Comparison of ENCODE assay signal across 13 cellular contexts in genomic region chr14:35301334-35302210, GRCh38. TPM values are rescaled to one million over a fixed set of nuclear protein-coding genes. Genes with fewer than 3 reads are reported as not detected.
DNase-seq lines count a peak whose midpoint lies in the region; ATAC-seq and TF ChIP-seq lines count a peak whose summit lies in the region.
"Had no signal": no experiment of that assay in that cellular context is flagged by ENCODE, and none has a peak within 500 bp of the region (broad histone marks: within the 10 kb centered on the region; RNA-seq: fewer than 3 reads in every experiment).

No MANE protein-coding gene starts in this region.

- H3K9me3 Mint-ChIP-seq in CD8-positive, alpha-beta T cell, result no peaks in the 10 kb centered on the region
- peaks cover 4% of the 10 kb centered on the region for H3K9me3 Mint-ChIP-seq in activated CD8-positive, alpha-beta T cell treated with anti-CD3 and anti-CD28 coated beads for 36 hours
- H3K9me3 Mint-ChIP-seq in naive thymus-derived CD8-positive, alpha-beta T cell, result no peaks in the 10 kb centered on the region

- H3K27ac Mint-ChIP-seq in CD8-positive, alpha-beta T cell, result peak overlapping the region; percentile 79
- peak overlapping the region; percentile 77 for H3K27ac Mint-ChIP-seq in activated CD8-positive, alpha-beta T cell treated with anti-CD3 and anti-CD28 coated beads for 36 hours
- H3K27ac Mint-ChIP-seq in naive thymus-derived CD8-positive, alpha-beta T cell, result peak overlapping the region; percentile 59 to 95 (median 86)

- intact Hi-C loops in CD8-positive, alpha-beta T cell (cut with DNase I, micrococcal nuclease), result loop anchor here in 1 of 2 experiments (1.0 kb wide), 1 partner anchor 9 kb away; the partner anchor contains the start of gene PSMA6
- intact Hi-C loops in activated CD8-positive, alpha-beta T cell treated with anti-CD3 and anti-CD28 coated beads for 36 hours (cut with micrococcal nuclease), result no loop called here

- H3K4me3 Mint-ChIP-seq in CD8-positive, alpha-beta T cell, result peak overlapping the region; percentile 6
- H3K4me3 Mint-ChIP-seq in activated CD8-positive, alpha-beta T cell treated with anti-CD3 and anti-CD28 coated beads for 36 hours, result peak overlapping the region; percentile 24
- peak overlapping the region; percentile 19 to 76 (median 70) for H3K4me3 Mint-ChIP-seq in naive thymus-derived CD8-positive, alpha-beta T cell

- POLR2A ChIA-PET in CD8-positive, alpha-beta T cell (lab: Charles Lee), result interaction anchor here (0.6 to 1.8 kb wide), 4 partner anchors 9 to 363 kb away, joined by 3 to 19 read pairs (median 6); partner anchors contain the start of genes NFKBIA and PSMA6
- POLR2A ChIA-PET in activated CD8-positive, alpha-beta T cell treated with anti-CD3 and anti-CD28 coated beads for 36 hours (lab: Charles Lee), result interaction anchor here (1.0 to 2.6 kb wide), 5 partner anchors 8 to 102 kb away, joined by 3 to 13 read pairs (median 7); partner anchors contain the start of gene PSMA6
- POLR2A ChIA-PET in naive thymus-derived CD8-positive, alpha-beta T cell (lab: Charles Lee), result interaction anchor here (1.1 to 2.6 kb wide), 5 partner anchors 9 to 102 kb away, joined by 4 to 21 read pairs (median 7); partner anchors contain the start of genes NFKBIA and PSMA6

- peaks cover 75 to 100% (median 100%) of the 10 kb centered on the region in 11 experiments for H4K20me1 ChIP-seq in BLaER1 treated with 17β-estradiol and CSF1 and Interleukin-3, amounts not matched to agents 10 nM and 100 nM

- H3K4me2 ChIP-seq in BLaER1 treated with 17β-estradiol and CSF1 and Interleukin-3, amounts not matched to agents 10 nM and 100 nM, result peak overlapping the region; percentile 81 to 98 (median 95); a peak in 19 of 22 replicates

- H3K27me3 Mint-ChIP-seq in CD8-positive, alpha-beta T cell (ENCODE audit: low read depth), result no peaks in the 10 kb centered on the region
- H3K27me3 Mint-ChIP-seq in activated CD8-positive, alpha-beta T cell treated with anti-CD3 and anti-CD28 coated beads for 36 hours, result no peaks in the 10 kb centered on the region
- H3K27me3 Mint-ChIP-seq in naive thymus-derived CD8-positive, alpha-beta T cell, result no peaks in the 10 kb centered on the region

- peaks cover 10% of the 10 kb centered on the region for H3K36me3 Mint-ChIP-seq in CD8-positive, alpha-beta T cell
- H3K36me3 Mint-ChIP-seq in activated CD8-positive, alpha-beta T cell treated with anti-CD3 and anti-CD28 coated beads for 36 hours (ENCODE audit: low read depth), result peaks cover 38% of the 10 kb centered on the region
- peaks cover 0 to 21% (median 4%) of the 10 kb centered on the region in 3 donors for H3K36me3 Mint-ChIP-seq in naive thymus-derived CD8-positive, alpha-beta T cell

- peaks cover 58% of the 10 kb centered on the region for H3K4me1 Mint-ChIP-seq in CD8-positive, alpha-beta T cell (ENCODE audit: low read depth)
- H3K4me1 Mint-ChIP-seq in activated CD8-positive, alpha-beta T cell treated with anti-CD3 and anti-CD28 coated beads for 36 hours (ENCODE audit: low read depth), result peaks cover 58% of the 10 kb centered on the region
- H3K4me1 Mint-ChIP-seq in naive thymus-derived CD8-positive, alpha-beta T cell, result peaks cover 35 to 74% (median 62%) of the 10 kb centered on the region in 4 donors

- H3K36me3 ChIP-seq in BLaER1 treated with 17β-estradiol and CSF1 and Interleukin-3, amounts not matched to agents 10 nM and 100 nM, result peaks cover 1 to 100% (median 85%) of the 10 kb centered on the region in 11 experiments; a peak in 21 of 22 replicates
- no peaks in the 10 kb centered on the region for H3K36me3 ChIP-seq in CD8-positive, alpha-beta T cell (ENCODE audit: insufficient read depth, low read length)
- H3K36me3 ChIP-seq: right atrium auricular region, thoracic aorta had no signal

- CTCF ChIA-PET in CD8-positive, alpha-beta T cell (lab: Charles Lee), result interaction anchor here (0.8 to 1.0 kb wide), 2 partner anchors 105 to 112 kb away, joined by 3 to 4 read pairs; no protein-coding TSS in a partner anchor
- CTCF ChIA-PET in activated CD8-positive, alpha-beta T cell treated with anti-CD3 and anti-CD28 coated beads for 36 hours (lab: Charles Lee), result interaction anchor here (0.6 to 2.4 kb wide), 7 partner anchors 18 to 161 kb away, joined by 3 to 12 read pairs (median 4); no protein-coding TSS in a partner anchor

- TF ChIP-seq CTCF in CD8-positive, alpha-beta T cell (IDR thresholded peaks at IDR 0.05), result no peak
- no peak for TF ChIP-seq CTCF in activated CD8-positive, alpha-beta T cell treated with anti-CD3 and anti-CD28 coated beads for 36 hours (IDR thresholded peaks at IDR 0.05)
- TF ChIP-seq CTCF in coronary artery (IDR thresholded peaks at IDR 0.05), result no peak

- peak overlapping the region in 4 of 11 experiments; percentile 10 to 40 (median 35); a peak in 2 of 22 replicates for H3K27ac ChIP-seq in BLaER1 treated with 17β-estradiol and CSF1 and Interleukin-3, amounts not matched to agents 10 nM and 100 nM
- H3K27ac ChIP-seq in CD8-positive, alpha-beta T cell (ENCODE audit: low read depth, low read length), result no peak overlapping the region
- no peak overlapping the region for H3K27ac ChIP-seq in coronary artery
- H3K27ac ChIP-seq: right atrium auricular region, thoracic aorta had no signal

- ATAC-seq in CD8-positive, alpha-beta T cell, result no peak
- ATAC-seq in activated CD8-positive, alpha-beta T cell treated with anti-CD3 and anti-CD28 coated beads for 36 hours, result peak; percentile 63
- peak; percentile 54 to 75 for ATAC-seq in naive thymus-derived CD8-positive, alpha-beta T cell
- ATAC-seq in HG03025 (IDR thresholded peaks at IDR 0.05; ENCODE audit: low FRiP score, unreplicated experiment), result no peak
- ATAC-seq in left lobe of liver, result no peak
- ATAC-seq: Panc1 had no signal

- DNase-seq in CD8-positive, alpha-beta T cell, result no peak
- no peak for DNase-seq in activated CD8-positive, alpha-beta T cell treated with anti-CD3 and anti-CD28 coated beads for 36 hours
- peak in 1 of 10 donors; percentile 10 for DNase-seq in naive thymus-derived CD8-positive, alpha-beta T cell
- DNase-seq in coronary artery (ENCODE audit: low spot score), result no peak
- no peak for DNase-seq in left lobe of liver (ENCODE audit: low spot score)
- DNase-seq: COR-L47, NCI-H446 treated with DMSO at 0.1 percent for 48 hours, T-helper 9 cell had no signal

- H3K4me1 ChIP-seq in BLaER1 treated with 17β-estradiol and CSF1 and Interleukin-3, amounts not matched to agents 10 nM and 100 nM, result peaks cover 50 to 81% (median 63%) of the 10 kb centered on the region in 10 experiments
- peaks cover 55% of the 10 kb centered on the region for H3K4me1 ChIP-seq in CD8-positive, alpha-beta T cell (ENCODE audit: insufficient read depth, low read length)

- H3K9me3 ChIP-seq in BLaER1 treated with 17β-estradiol and CSF1 and Interleukin-3, amounts not matched to agents 10 nM and 100 nM (replicated peaks in 1 of 11), result peaks cover 0 to 7% (median 0%) of the 10 kb centered on the region in 11 experiments; a peak in 2 of 22 replicates
- H3K9me3 ChIP-seq in CD8-positive, alpha-beta T cell (ENCODE audit: low read length), result no peaks in the 10 kb centered on the region
- H3K9me3 ChIP-seq: right atrium auricular region, thoracic aorta had no signal

- H3K4me3 ChIP-seq in BLaER1 treated with 17β-estradiol and CSF1 and Interleukin-3, amounts not matched to agents 10 nM and 100 nM, result no peak overlapping the region
- H3K4me3 ChIP-seq in CD8-positive, alpha-beta T cell (ENCODE audit: low read depth, low read length), result no peak overlapping the region
- no peak overlapping the region for H3K4me3 ChIP-seq in coronary artery
- H3K4me3 ChIP-seq: right atrium auricular region, thoracic aorta had no signal

- H3K9ac ChIP-seq in BLaER1 treated with 17β-estradiol and CSF1 and Interleukin-3, amounts not matched to agents 10 nM and 100 nM, result no peak overlapping the region; a peak in 1 of 22 replicates

- no peaks in the 10 kb centered on the region for H3K27me3 ChIP-seq in BLaER1 treated with 17β-estradiol and CSF1 and Interleukin-3, amounts not matched to agents 10 nM and 100 nM
- H3K27me3 ChIP-seq in CD8-positive, alpha-beta T cell (ENCODE audit: insufficient read depth, low read length), result no peaks in the 10 kb centered on the region
- H3K27me3 ChIP-seq: right atrium auricular region had no signal

RNA-seq across cellular contexts. Expression of gene PSMA6, which starts 9.4 kb away (rescaled TPM):
- total RNA-seq in CD8-positive, alpha-beta T cell, result 10 to 100 TPM; 72.3 to 78.9 TPM
- total RNA-seq in activated CD8-positive, alpha-beta T cell treated with anti-CD3 and anti-CD28 coated beads for 36 hours, result 100 to 1,000 TPM; 361 to 393 TPM
- 100 to 1,000 TPM; 104 to 126 TPM for total RNA-seq in naive thymus-derived CD8-positive, alpha-beta T cell
- 100 to 1,000 TPM; 256 to 378 (median 273) TPM for polyA plus RNA-seq in naive thymus-derived CD8-positive, alpha-beta T cell
- 72.0 TPM for total RNA-seq in left lobe of liver

Comparison
In these comparisons a context has a peak if more than half of its experiments do, and no peak if none do; other contexts are left out.
1. ATAC-seq: peak in activated CD8-positive, alpha-beta T cell treated with anti-CD3 and anti-CD28 coated beads for 36 hours (single experiment) and naive thymus-derived CD8-positive, alpha-beta T cell (2 of 2); none in CD8-positive, alpha-beta T cell (single experiment), HG03025 (single experiment) and left lobe of liver (single experiment).
2. H3K4me3 Mint-ChIP-seq: peak in every context shown above with its lines; median percentile 70 in naive thymus-derived CD8-positive, alpha-beta T cell; 24 in activated CD8-positive, alpha-beta T cell treated with anti-CD3 and anti-CD28 coated beads for 36 hours; 6 in CD8-positive, alpha-beta T cell.
3. Peak in every context shown above with its lines, with median percentiles within 50 percentile points of each other: H3K27ac Mint-ChIP-seq.